Comparison of ENCODE assay signal across 8 cellular contexts in genomic region chrX:23694606-23695005, GRCh38. TPM values are rescaled to one million over a fixed set of nuclear protein-coding genes. Genes with fewer than 3 reads are reported as not detected.
DNase-seq lines count a peak whose midpoint lies in the region; ATAC-seq, FAIRE-seq and TF ChIP-seq lines count a peak whose summit lies in the region.

No MANE protein-coding gene starts in this region.

- TF ChIP-seq CTCF in pancreas (IDR thresholded peaks at IDR 0.05) = peak in 3 of 4 donors; percentile 26 to 38 (median 35)

- no peak overlapping the region for H3K27ac Mint-ChIP-seq in activated T-helper 1 cell treated with anti-CD3 and anti-CD28 coated beads, Interleukin-12 subunit alpha, Interleukin-12 subunit beta, Interleukin-2, Interleukin-4 antibody, amounts not matched to agents 30 ng/mL and 10 ng/mL and 1 ng/mL, durations not matched to agents 14 hours and 24 hours and 36 hours

- no peaks in the 10 kb centered on the region for H3K4me1 Mint-ChIP-seq in activated T-helper 1 cell treated with anti-CD3 and anti-CD28 coated beads, Interleukin-12 subunit alpha, Interleukin-12 subunit beta, Interleukin-2, Interleukin-4 antibody, amounts not matched to agents 30 ng/mL and 10 ng/mL and 1 ng/mL, durations not matched to agents 14 hours and 24 hours and 36 hours (ENCODE audit: low read depth)

- H3K36me3 Mint-ChIP-seq in activated T-helper 1 cell treated with anti-CD3 and anti-CD28 coated beads, Interleukin-12 subunit alpha, Interleukin-12 subunit beta, Interleukin-2, Interleukin-4 antibody, amounts not matched to agents 30 ng/mL and 10 ng/mL and 1 ng/mL, durations not matched to agents 14 hours and 24 hours and 36 hours (ENCODE audit: low read depth) = no peaks in the 10 kb centered on the region

- H3K4me1 ChIP-seq in pancreas = no peaks in the 10 kb centered on the region

- no peak for FAIRE-seq in pancreas (lab: Jason Lieb, UNC)

- no peaks in the 10 kb centered on the region for H3K27me3 ChIP-seq in pancreas

- H3K27ac ChIP-seq in pancreas = no peak overlapping the region

- peak; percentile 66 for ATAC-seq in HG02852 (IDR thresholded peaks at IDR 0.05; ENCODE audit: unreplicated experiment)
- ATAC-seq in pancreas = peak; percentile 66 to 88 (median 85)
- no peak for ATAC-seq in GM21423 (IDR thresholded peaks at IDR 0.05; ENCODE audit: unreplicated experiment)

- no peaks in the 10 kb centered on the region for H3K9me3 Mint-ChIP-seq in activated T-helper 1 cell treated with anti-CD3 and anti-CD28 coated beads, Interleukin-12 subunit alpha, Interleukin-12 subunit beta, Interleukin-2, Interleukin-4 antibody, amounts not matched to agents 30 ng/mL and 10 ng/mL and 1 ng/mL, durations not matched to agents 14 hours and 24 hours and 36 hours

- H3K36me3 ChIP-seq in pancreas = no peaks in the 10 kb centered on the region

- no peak overlapping the region for H3K4me3 Mint-ChIP-seq in activated T-helper 1 cell treated with anti-CD3 and anti-CD28 coated beads, Interleukin-12 subunit alpha, Interleukin-12 subunit beta, Interleukin-2, Interleukin-4 antibody, amounts not matched to agents 30 ng/mL and 10 ng/mL and 1 ng/mL, durations not matched to agents 14 hours and 24 hours and 36 hours

- WGBS in pancreas, 2 donors = 0% methylated on average over 6 to 8 of the region's 8 CpGs

- intact Hi-C loops in activated T-helper 1 cell treated with anti-CD3 and anti-CD28 coated beads, Interleukin-12 subunit alpha, Interleukin-12 subunit beta, Interleukin-2, Interleukin-4 antibody, amounts not matched to agents 30 ng/mL and 10 ng/mL and 1 ng/mL, durations not matched to agents 14 hours and 24 hours and 36 hours (cut with micrococcal nuclease) = loop anchor here (1.0 kb wide), 2 partner anchors 208 to 360 kb away; partner anchors contain the start of gene EIF2S3
- intact Hi-C loops in pancreas (cut with DNase I) = loop anchor here in 1 of 3 donors (5.0 kb wide), 1 partner anchor 213 kb away; the partner anchor contains the start of genes APOO and CXorf58

- H3K27me3 Mint-ChIP-seq in activated T-helper 1 cell treated with anti-CD3 and anti-CD28 coated beads, Interleukin-12 subunit alpha, Interleukin-12 subunit beta, Interleukin-2, Interleukin-4 antibody, amounts not matched to agents 30 ng/mL and 10 ng/mL and 1 ng/mL, durations not matched to agents 14 hours and 24 hours and 36 hours (ENCODE audit: insufficient read depth) = no peaks in the 10 kb centered on the region

- no peaks in the 10 kb centered on the region for H3K9me3 ChIP-seq in pancreas

- H3K4me3 ChIP-seq in pancreas = no peak overlapping the region

- DNase-seq in NCI-H526 (lab: John Stamatoyannopoulos, UW) (peak; percentile 14 to 70), NCI-H526 treated with DMSO at 0.1 percent for 48 hours (lab: John Stamatoyannopoulos, UW) (no peak), NCI-H748 treated with DMSO at 0.1 percent for 48 hours (lab: John Stamatoyannopoulos, UW) (peak; percentile 1), germinal center (ENCODE audit: low spot score) (peak; percentile 39), pancreas (peak in 5 of 6 donors; percentile 17 to 63 (median 44))
- DNase-seq in activated T-helper 1 cell treated with anti-CD3 and anti-CD28 coated beads, Interleukin-12 subunit alpha, Interleukin-12 subunit beta, Interleukin-2, Interleukin-4 antibody, amounts not matched to agents 30 ng/mL and 10 ng/mL and 1 ng/mL, durations not matched to agents 14 hours and 24 hours and 36 hours (ENCODE audit: low spot score) = peak; percentile 4

RNA-seq across cellular contexts. Expression of gene PRDX4, which starts 27.3 kb away (rescaled TPM):
- total RNA-seq in activated T-helper 1 cell treated with anti-CD3 and anti-CD28 coated beads, Interleukin-12 subunit alpha, Interleukin-12 subunit beta, Interleukin-2, Interleukin-4 antibody, amounts not matched to agents 30 ng/mL and 10 ng/mL and 1 ng/mL, durations not matched to agents 14 hours and 24 hours and 36 hours = 75.5 and 83.2 TPM in 2 replicates
- total RNA-seq in pancreas = 100 to 1,000 TPM; 128 to 222 (median 179) TPM
- polyA plus RNA-seq in pancreas = 100 to 1,000 TPM in 1 of 2 donors, 10 to 100 TPM in 1; 48.4 to 119 TPM

RNA-seq across cellular contexts. Expression of gene ACOT9, which starts 48.5 kb away (rescaled TPM):
- 58.3 and 60.3 TPM in 2 replicates for total RNA-seq in activated T-helper 1 cell treated with anti-CD3 and anti-CD28 coated beads, Interleukin-12 subunit alpha, Interleukin-12 subunit beta, Interleukin-2, Interleukin-4 antibody, amounts not matched to agents 30 ng/mL and 10 ng/mL and 1 ng/mL, durations not matched to agents 14 hours and 24 hours and 36 hours
- 10 to 100 TPM in 2 of 6 donors, 1 to 10 TPM in 4; 7.0 to 18.6 (median 9.8) TPM for total RNA-seq in pancreas
- polyA plus RNA-seq in pancreas = 10 to 100 TPM; 19.2 to 26.8 TPM
